In the genomic region with DNA sequence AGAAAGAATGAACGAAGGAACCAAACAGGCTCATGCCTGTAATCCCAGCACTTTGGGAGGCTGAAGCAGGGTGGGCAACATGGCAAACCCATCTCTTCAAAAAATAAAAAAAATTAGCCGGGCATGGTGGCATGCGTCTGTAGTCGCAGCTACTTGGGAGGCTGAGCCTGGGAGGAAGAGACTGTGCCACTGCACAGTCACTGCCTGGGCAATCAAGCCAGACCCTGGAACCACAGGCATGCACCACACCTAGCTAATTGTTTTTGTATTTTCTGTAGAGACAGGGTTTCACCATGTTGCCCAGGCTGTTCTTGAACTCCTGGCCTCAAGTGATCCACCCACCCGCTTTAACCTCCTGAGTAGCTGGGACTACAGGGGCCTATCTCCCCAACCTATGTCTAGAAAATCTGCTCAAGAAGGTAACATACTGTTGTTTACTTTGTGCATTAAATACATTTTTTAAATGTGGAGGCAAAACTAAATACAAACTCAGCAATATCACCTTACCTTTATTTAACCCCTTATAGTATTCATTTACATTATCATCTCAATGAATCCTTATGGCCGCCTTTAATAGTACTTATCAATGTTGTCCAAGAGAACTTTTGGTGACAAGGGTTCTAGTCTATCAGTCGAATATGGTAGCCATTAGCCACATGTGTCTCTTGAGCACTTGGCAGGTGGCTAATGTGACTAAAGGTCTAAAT, we compare ENCODE assay signal across 8 cellular contexts. TPM values are rescaled to one million over a fixed set of nuclear protein-coding genes. Genes with fewer than 3 reads are reported as not detected.
DNase-seq lines count a peak whose midpoint lies in the region; ATAC-seq and TF ChIP-seq lines count a peak whose summit lies in the region.

No MANE protein-coding gene starts in this region.

- no peaks in the 10 kb centered on the region for H3K27me3 Mint-ChIP-seq in activated CD4-positive, alpha-beta T cell treated with anti-CD3 and anti-CD28 coated beads for 36 hours

- H3K36me3 ChIP-seq in spleen = peaks cover 0 to 71% (median 57%) of the 10 kb centered on the region in 6 donors

- H3K27ac ChIP-seq in VCaP (peak overlapping the region; percentile 96), spleen (peak overlapping the region in 1 of 8 donors; percentile 28)

- no peak for TF ChIP-seq POLR2A in spleen (IDR thresholded peaks at IDR 0.05)

- in situ Hi-C loops in KBM-7 (cut with MboI; ENCODE audit: low pct_unique_long_range_greater_than_20kb, low sequenced_read_pairs) = no loop called here

- POLR2A ChIA-PET in activated CD4-positive, alpha-beta T cell treated with anti-CD3 and anti-CD28 coated beads for 36 hours (lab: Charles Lee) = interaction anchor here (0.5 to 5.5 kb wide), 7 partner anchors 17 to 134 kb away, joined by 3 to 62 read pairs (median 4); a partner anchor contains a TSS

- DNase-seq in activated CD4-positive, alpha-beta T cell treated with anti-CD3 and anti-CD28 coated beads for 36 hours = no peak
- DNase-seq in activated CD4-positive, alpha-beta T cell treated with anti-CD3 and anti-CD28 coated beads for 4 hours = no peak
- peak in 1 of 2 donors; percentile 30 for DNase-seq in foreskin fibroblast
- peak; percentile 39 for DNase-seq in spleen
- DNase-seq in NOMO-1 treated with dmso at 0.1 percent for 144 hours (lab: John Stamatoyannopoulos, UW; ENCODE audit: unreplicated experiment) = no peak
- DNase-seq in KBM-7 = no peak

- no peaks in the 10 kb centered on the region for H3K9me3 Mint-ChIP-seq in activated CD4-positive, alpha-beta T cell treated with anti-CD3 and anti-CD28 coated beads for 36 hours (ENCODE audit: low read depth)

- H3K9me3 ChIP-seq in spleen = no peaks in the 10 kb centered on the region

- ATAC-seq in activated CD4-positive, alpha-beta T cell treated with anti-CD3 and anti-CD28 coated beads for 36 hours = no peak
- ATAC-seq in GM19324 (IDR thresholded peaks at IDR 0.05; ENCODE audit: low FRiP score, unreplicated experiment) = no peak

- peak overlapping the region; percentile 43 for H3K4me3 Mint-ChIP-seq in activated CD4-positive, alpha-beta T cell treated with anti-CD3 and anti-CD28 coated beads for 36 hours

- intact Hi-C loops in activated CD4-positive, alpha-beta T cell treated with anti-CD3 and anti-CD28 coated beads for 36 hours (cut with DNase I, micrococcal nuclease) = loop anchor here in 1 of 2 experiments (2.0 kb wide), 1 partner anchor 15 kb away; no protein-coding TSS in a partner anchor
- intact Hi-C loops in spleen (cut with DNase I; ENCODE audit: low total_unique reads) = no loop called here

- TF ChIP-seq CTCF in VCaP (conservative IDR thresholded peaks at IDR 0.05) = no peak
- no peak for TF ChIP-seq CTCF in foreskin fibroblast (IDR thresholded peaks at IDR 0.05; ENCODE audit: low read depth, low read length)
- no peak for TF ChIP-seq CTCF in spleen (IDR thresholded peaks at IDR 0.05 in 8 of 11, conservative IDR thresholded peaks at IDR 0.05 in 3 of 11)

- peaks cover 53% of the 10 kb centered on the region for H3K36me3 Mint-ChIP-seq in activated CD4-positive, alpha-beta T cell treated with anti-CD3 and anti-CD28 coated beads for 36 hours (ENCODE audit: low read depth)

- H3K4me1 ChIP-seq in spleen = peaks cover 37 to 68% (median 52%) of the 10 kb centered on the region in 6 donors

- 66 to 92% (median 80%) methylated on average over 7 of the region's 7 CpGs for WGBS in spleen, 5 donors

- H3K4me3 ChIP-seq in foreskin fibroblast (ENCODE audit: low read depth in 1 of 2, low read length in 2 of 2) (peak overlapping the region; percentile 4 to 12), spleen (peak overlapping the region in 4 of 8 donors; percentile 3 to 31 (median 16))

- H3K27me3 ChIP-seq in spleen (replicated peaks in 1 of 7) = no peaks in the 10 kb centered on the region

- peaks cover 41% of the 10 kb centered on the region for H3K4me1 Mint-ChIP-seq in activated CD4-positive, alpha-beta T cell treated with anti-CD3 and anti-CD28 coated beads for 36 hours

- CTCF ChIA-PET in activated CD4-positive, alpha-beta T cell treated with anti-CD3 and anti-CD28 coated beads for 36 hours (lab: Charles Lee) = interaction anchor here (0.8 to 5.4 kb wide), 10 partner anchors 10 to 135 kb away, joined by 3 to 42 read pairs (median 7); a partner anchor contains a TSS

- peak overlapping the region; percentile 31 for H3K27ac Mint-ChIP-seq in activated CD4-positive, alpha-beta T cell treated with anti-CD3 and anti-CD28 coated beads for 36 hours

RNA-seq across cellular contexts. Expression of a gene that starts 2.7 kb away (rescaled TPM):
- 10 to 100 TPM; 68.7 to 97.5 TPM for total RNA-seq in activated CD4-positive, alpha-beta T cell treated with anti-CD3 and anti-CD28 coated beads for 36 hours
- total RNA-seq in spleen = 10 to 100 TPM; 43.2 to 70.5 (median 59.3) TPM
- polyA plus RNA-seq in spleen = 10 to 100 TPM; 24.9 to 33.8 (median 29.3) TPM

RNA-seq across cellular contexts. Expression of a gene that starts 10.0 kb away (rescaled TPM):
- not detected for total RNA-seq in activated CD4-positive, alpha-beta T cell treated with anti-CD3 and anti-CD28 coated beads for 36 hours
- total RNA-seq in spleen = under 1 TPM in 1 of 7 donors, not detected in 6; 0.88 TPM
- polyA plus RNA-seq in spleen = under 1 TPM in 1 of 3 donors, not detected in 2; 0.06 TPM

RNA-seq across cellular contexts. Expression of a gene that starts 20.3 kb away (rescaled TPM):
- total RNA-seq in activated CD4-positive, alpha-beta T cell treated with anti-CD3 and anti-CD28 coated beads for 36 hours = 10 to 100 TPM; 20.3 to 23.0 TPM
- total RNA-seq in spleen = 10 to 100 TPM; 48.1 to 66.2 (median 52.6) TPM
- polyA plus RNA-seq in spleen = 10 to 100 TPM in 2 of 3 donors, 1 to 10 TPM in 1; 9.0 to 16.3 (median 10.2) TPM

RNA-seq across cellular contexts. Expression of a gene that starts 46.9 kb away (rescaled TPM):
- total RNA-seq in activated CD4-positive, alpha-beta T cell treated with anti-CD3 and anti-CD28 coated beads for 36 hours = 100 to 1,000 TPM; 135 to 216 TPM
- total RNA-seq in spleen = 100 to 1,000 TPM; 129 to 228 (median 192) TPM
- polyA plus RNA-seq in spleen = 10 to 100 TPM; 45.1 to 83.0 (median 63.4) TPM
